In the genomic region with DNA sequence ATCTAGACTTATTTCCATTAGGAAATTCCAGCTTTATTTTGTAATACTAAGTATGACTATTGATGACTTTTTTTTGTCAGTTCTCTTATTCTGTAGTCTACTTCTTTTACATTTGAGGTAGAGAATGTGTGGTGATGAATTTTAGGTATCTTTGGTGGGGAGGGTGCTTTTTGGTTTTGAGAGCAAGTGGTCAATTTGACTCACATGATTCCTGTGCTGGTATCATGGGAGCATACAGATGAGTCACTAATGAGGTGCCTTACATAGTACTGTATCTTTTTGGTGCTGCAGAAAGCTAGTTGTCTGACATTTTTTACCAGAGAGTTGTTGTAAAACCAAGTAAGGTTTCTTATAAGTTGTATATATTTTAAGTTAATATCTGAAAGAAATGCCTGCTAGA, we compare ENCODE assay signal across 8 cellular contexts. TPM values are rescaled to one million over a fixed set of nuclear protein-coding genes. Genes with fewer than 3 reads are reported as not detected.
A peak's percentile ranks its signal among the peaks of the same experiment; 100 is the strongest.
DNase-seq lines count a peak whose midpoint lies in the region; ATAC-seq lines count a peak whose summit lies in the region.

No MANE protein-coding gene starts in this region.

- peak; percentile 79 for ATAC-seq in GM21390 (IDR thresholded peaks at IDR 0.05; ENCODE audit: unreplicated experiment)

- peak; percentile 74 for DNase-seq in EL
- peak; percentile 30 for DNase-seq in HS-5 (ENCODE audit: low read depth)
- peak; percentile 42 for DNase-seq in glomerular visceral epithelial cell (ENCODE audit: extremely low spot score)
- DNase-seq in 8988T: no peak
- DNase-seq in NCI-H1092 treated with DMSO at 0.1 percent for 48 hours (lab: John Stamatoyannopoulos, UW): no peak
- DNase-seq in kidney glomerular epithelial cell (lab: John Stamatoyannopoulos, UW): no peak
- no peak for DNase-seq in mesenteric fat pad (ENCODE audit: low spot score)

RNA-seq across cellular contexts. Expression of a gene that starts 35.3 kb away (rescaled TPM):
- total RNA-seq in mesenteric fat pad: 54.0 TPM

Comparison
In these comparisons a context has a peak if more than half of its experiments do, and no peak if none do; other contexts are left out.
1. DNase-seq: peak in EL (single experiment), HS-5 (single experiment) and glomerular visceral epithelial cell (single experiment); none in 8988T (single experiment), NCI-H1092 treated with DMSO at 0.1 percent for 48 hours (single experiment), kidney glomerular epithelial cell (single experiment) and mesenteric fat pad (single experiment).